In genomic region chr20:50283370-50283769, GRCh38 we compare ENCODE assay signal across 17 cellular contexts.
DNase-seq lines count a peak whose midpoint lies in the region; ATAC-seq and TF ChIP-seq lines count a peak whose summit lies in the region.
"Had no signal": no experiment of that assay in that cellular context is flagged by ENCODE, and none has a peak within 500 bp of the region (broad histone marks: within the 10 kb centered on the region; RNA-seq: fewer than 3 reads in every experiment).

No MANE protein-coding gene starts in this region.

- H3K27ac ChIP-seq in HEK293 (ENCODE audit: extremely low read depth, low read depth, low read length): no peak overlapping the region
- peak overlapping the region; percentile 77 for H3K27ac ChIP-seq in lower lobe of right lung
- H3K27ac ChIP-seq in testis: peak overlapping the region; percentile 89 to 95
- H3K27ac ChIP-seq: SJCRH30 had no signal

- TF ChIP-seq CTCF in HEK293 (tag by site-specific recombination; IDR thresholded peaks at IDR 0.05) (no peak), lower lobe of right lung (IDR thresholded peaks at IDR 0.05) (no peak), testis (IDR thresholded peaks at IDR 0.05) (no peak)

- no peak for DNase-seq in T-helper 17 cell
- no peak for DNase-seq in lower lobe of right lung
- no peak for DNase-seq in testis
- no peak for DNase-seq in RKO (ENCODE audit: low spot score)
- DNase-seq in OCI-M1 (lab: John Stamatoyannopoulos, UW): no peak
- DNase-seq: central memory CD4-positive, alpha-beta T cell; DMS79; Karpas-422; mesendoderm; NCI-H2227 treated with DMSO at 0.1 percent for 48 hours; SJCRH30; stimulated activated naive CD4-positive, alpha-beta T cell; T-helper 9 cell had no signal

- H3K9me3 ChIP-seq in HEK293 (ENCODE audit: control insufficient read depth, insufficient read depth, low read depth, low read length) (no peaks in the 10 kb centered on the region), T-helper 17 cell (ENCODE audit: control insufficient read depth, low read length, poor library complexity, severe bottlenecking) (no peaks in the 10 kb centered on the region), lower lobe of right lung (no peaks in the 10 kb centered on the region), testis (no peaks in the 10 kb centered on the region)
- H3K9me3 ChIP-seq: SJCRH30 had no signal

- CTCF ChIA-PET in HEK293 (lab: Yijun Ruan, JAX): interaction anchor here (0.8 kb wide), 1 partner anchor 9 kb away, joined by 3 read pairs; no protein-coding TSS in a partner anchor

- H3K27ac Mint-ChIP-seq in T-helper 17 cell: no peak overlapping the region
- H3K27ac Mint-ChIP-seq: activated naive CD8-positive, alpha-beta T cell had no signal

- POLR2A ChIA-PET in HEK293 (lab: Yijun Ruan, JAX): interaction anchor here (0.5 kb wide), 1 partner anchor 174 kb away, joined by 6 read pairs; no protein-coding TSS in a partner anchor

- H3K27me3 ChIP-seq in lower lobe of right lung (ENCODE audit: low read depth): no peaks in the 10 kb centered on the region
- no peaks in the 10 kb centered on the region for H3K27me3 ChIP-seq in testis
- H3K27me3 ChIP-seq: SJCRH30 had no signal

- H3K36me3 Mint-ChIP-seq in T-helper 17 cell (ENCODE audit: low read depth): peaks cover 4% of the 10 kb centered on the region
- H3K36me3 Mint-ChIP-seq: activated naive CD8-positive, alpha-beta T cell had no signal

- H3K4me3 ChIP-seq in HEK293 (ENCODE audit: low read depth, low read length): no peak overlapping the region
- H3K4me3 ChIP-seq in lower lobe of right lung: no peak overlapping the region
- no peak overlapping the region for H3K4me3 ChIP-seq in testis
- H3K4me3 ChIP-seq: SJCRH30 had no signal

- peaks cover 14% of the 10 kb centered on the region for H3K4me1 ChIP-seq in HEK293 (ENCODE audit: control insufficient read depth, insufficient read depth, low read length)
- H3K4me1 ChIP-seq in lower lobe of right lung: peaks cover 62% of the 10 kb centered on the region
- peaks cover 50% of the 10 kb centered on the region for H3K4me1 ChIP-seq in testis

- peak overlapping the region; percentile 47 for H3K4me3 Mint-ChIP-seq in T-helper 17 cell
- H3K4me3 Mint-ChIP-seq: activated naive CD8-positive, alpha-beta T cell; activated T-cell treated with anti-CD3 and anti-CD28 coated beads, Interleukin-2, amount 50 U/mL, for 24 hours had no signal

- peaks cover 17% of the 10 kb centered on the region for H3K4me1 Mint-ChIP-seq in T-helper 17 cell

- WGBS in testis, 2 donors: 68 to 76% methylated on average over 7 of the region's 7 CpGs

- peaks cover 55% of the 10 kb centered on the region for H3K27me3 Mint-ChIP-seq in T-helper 17 cell
- H3K27me3 Mint-ChIP-seq: activated naive CD8-positive, alpha-beta T cell had no signal

- H3K36me3 ChIP-seq in HEK293 (ENCODE audit: control insufficient read depth in 2 of 2, insufficient read depth in 1 of 2, low read length in 2 of 2) (no peaks in the 10 kb centered on the region), lower lobe of right lung (no peaks in the 10 kb centered on the region), testis (ENCODE audit: low read depth, missing control alignments) (no peaks in the 10 kb centered on the region)
- H3K36me3 ChIP-seq: SJCRH30 had no signal

- no peak for ATAC-seq in T-helper 17 cell
- no peak for ATAC-seq in lower lobe of right lung
- no peak for ATAC-seq in HG03457 (IDR thresholded peaks at IDR 0.05; ENCODE audit: unreplicated experiment)

- intact Hi-C loops in lower lobe of right lung (cut with DNase I): no loop called here
- intact Hi-C loops in testis (cut with DNase I; ENCODE audit: low total_unique reads): loop anchor here (10.0 kb wide), 1 partner anchor 59 kb away; no protein-coding TSS in a partner anchor

- TF ChIP-seq POLR2A in testis (IDR thresholded peaks at IDR 0.05): no peak

TF ChIP-seq in HEK293, 187 proteins besides CTCF, POLR2A, EP300 and RAD21:
- TF ChIP-seq ZBTB17 (tag by site-specific recombination; IDR thresholded peaks at IDR 0.05) (no peak), ZNF18 (tag by site-specific recombination; IDR thresholded peaks at IDR 0.05) (no peak), ZNF654 (tag by site-specific recombination; IDR thresholded peaks at IDR 0.05; ENCODE audit: low read depth) (no peak), EGR2 (tag by site-specific recombination; IDR thresholded peaks at IDR 0.05; ENCODE audit: low read depth) (peak; percentile 24; the same call in 1 of the 2 replicates)
